In the genomic region with DNA sequence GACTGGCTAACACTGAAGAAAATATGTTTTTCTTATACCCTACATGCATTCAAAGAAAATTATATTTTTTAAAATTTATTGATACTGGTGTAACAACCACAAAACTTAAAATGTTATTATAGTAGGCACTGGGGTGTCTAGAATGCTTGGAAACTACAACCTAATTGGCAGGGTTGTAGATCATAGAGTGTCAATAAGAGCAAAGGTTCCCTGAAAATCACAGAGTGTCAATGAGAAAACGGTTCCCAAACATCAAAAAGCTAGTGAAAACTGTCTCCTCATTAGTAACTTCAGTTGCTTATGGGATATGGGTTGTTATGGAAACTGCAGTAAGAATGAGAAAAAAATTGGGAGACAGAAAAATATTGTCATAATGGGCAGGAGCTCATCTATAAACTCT, we compare ENCODE assay signal across 1 cellular context.
A peak's percentile ranks its signal among the peaks of the same experiment; 100 is the strongest.
TF ChIP-seq lines count a peak whose summit lies in the region.

No MANE protein-coding gene starts in this region.

TF ChIP-seq in liver, 16 proteins besides CTCF, POLR2A, EP300 and RAD21 (continued from another document):
- TF ChIP-seq, protein P1, sequence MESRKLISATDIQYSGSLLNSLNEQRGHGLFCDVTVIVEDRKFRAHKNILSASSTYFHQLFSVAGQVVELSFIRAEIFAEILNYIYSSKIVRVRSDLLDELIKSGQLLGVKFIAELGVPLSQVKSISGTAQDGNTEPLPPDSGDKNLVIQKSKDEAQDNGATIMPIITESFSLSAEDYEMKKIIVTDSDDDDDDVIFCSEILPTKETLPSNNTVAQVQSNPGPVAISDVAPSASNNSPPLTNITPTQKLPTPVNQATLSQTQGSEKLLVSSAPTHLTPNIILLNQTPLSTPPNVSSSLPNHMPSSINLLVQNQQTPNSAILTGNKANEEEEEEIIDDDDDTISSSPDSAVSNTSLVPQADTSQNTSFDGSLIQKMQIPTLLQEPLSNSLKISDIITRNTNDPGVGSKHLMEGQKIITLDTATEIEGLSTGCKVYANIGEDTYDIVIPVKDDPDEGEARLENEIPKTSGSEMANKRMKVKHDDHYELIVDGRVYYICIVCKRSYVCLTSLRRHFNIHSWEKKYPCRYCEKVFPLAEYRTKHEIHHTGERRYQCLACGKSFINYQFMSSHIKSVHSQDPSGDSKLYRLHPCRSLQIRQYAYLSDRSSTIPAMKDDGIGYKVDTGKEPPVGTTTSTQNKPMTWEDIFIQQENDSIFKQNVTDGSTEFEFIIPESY (IDR thresholded peaks at IDR 0.05): no peak
- TF ChIP-seq FOXA1 (IDR thresholded peaks at IDR 0.05): peak; percentile 63
